In the genomic region with DNA sequence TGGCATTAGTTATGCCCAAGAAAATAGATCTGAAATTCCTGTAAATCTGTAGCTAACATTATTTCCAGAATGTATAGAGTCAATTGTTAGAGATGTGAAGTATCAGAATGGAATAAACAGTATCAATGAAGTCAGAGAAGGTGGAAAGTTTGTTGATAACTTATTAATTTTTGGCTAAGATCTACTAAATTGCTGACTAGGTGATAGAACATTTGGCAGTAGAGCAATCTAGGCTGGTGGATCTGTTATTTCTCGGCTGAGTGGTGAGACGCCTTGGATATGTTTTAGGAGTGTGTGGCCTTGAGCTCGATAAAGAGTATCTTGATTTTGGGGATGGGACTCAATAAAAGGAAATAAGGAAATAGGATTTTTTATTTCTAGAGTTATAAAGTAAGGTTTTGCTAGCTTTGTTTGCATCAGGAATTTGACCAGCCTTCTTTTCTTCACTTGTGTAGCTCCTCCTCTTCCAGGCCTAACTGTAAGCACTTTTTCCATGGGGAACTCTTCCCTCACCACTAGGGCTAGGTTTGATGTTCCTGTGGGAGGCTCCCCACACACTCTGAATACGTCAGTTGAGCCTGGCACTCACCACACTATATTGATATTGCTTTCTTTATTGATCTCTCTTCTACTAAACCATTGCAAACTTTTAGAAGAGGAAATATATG, we compare ENCODE assay signal across 16 cellular contexts.
"Had no signal": no experiment of that assay in that cellular context is flagged by ENCODE, and none has a peak within 500 bp of the region (broad histone marks: within the 10 kb centered on the region; RNA-seq: fewer than 3 reads in every experiment).

No MANE protein-coding gene starts in this region.

- H3K9me3 ChIP-seq: prostate gland, transverse colon had no signal

- DNase-seq: activated CD4-positive, alpha-beta T cell treated with anti-CD3 and anti-CD28 coated beads, Interleukin-2, amount 10 ng/mL, durations not matched to agents 7 days and 5 days; activated CD4-positive, CD25-positive, alpha-beta regulatory T cell; activated CD8-positive, alpha-beta memory T cell treated with anti-CD3 and anti-CD28 coated beads for 24 hours; activated naive CD8-positive, alpha-beta T cell treated with anti-CD3 and anti-CD28 coated beads for 36 hours; anterior cingulate cortex; dorsolateral prefrontal cortex; erythroblast; right cardiac atrium; small intestine; stimulated activated CD4-positive, alpha-beta T cell treated with anti-CD3 and anti-CD28 coated beads, Interleukin-4, amount 100 ng/mL, for 24 hours; stimulated activated naive CD4-positive, alpha-beta T cell; T-helper 17 cell; transverse colon had no signal

- H3K27me3 ChIP-seq: cardiac muscle cell, dorsolateral prefrontal cortex, hepatocyte, transverse colon had no signal

- H3K4me1 ChIP-seq: prostate gland, transverse colon had no signal

- H3K27ac ChIP-seq: cardiac muscle cell, dorsolateral prefrontal cortex, hepatocyte, prostate gland, transverse colon had no signal

- H3K4me3 ChIP-seq: cardiac muscle cell, dorsolateral prefrontal cortex, hepatocyte, prostate gland, transverse colon had no signal

- ATAC-seq: right cardiac atrium, T-helper 17 cell had no signal

- H3K36me3 ChIP-seq: cardiac muscle cell, prostate gland, transverse colon had no signal

- H3K4me2 ChIP-seq: hepatocyte had no signal

- H3K79me2 ChIP-seq: hepatocyte had no signal

- H2AFZ ChIP-seq: hepatocyte had no signal
